ENCODE assay signal across 19 cellular contexts in genomic region chr16:80084163-80084562, GRCh38.
DNase-seq lines count a peak whose midpoint lies in the region; ATAC-seq and TF ChIP-seq lines count a peak whose summit lies in the region.
"Had no signal": no experiment of that assay in that cellular context is flagged by ENCODE, and none has a peak within 500 bp of the region (broad histone marks: within the 10 kb centered on the region; RNA-seq: fewer than 3 reads in every experiment).

No MANE protein-coding gene starts in this region.

- no TSS peak for BruUV-seq in IMR-90 (replicated peaks; lab: Mats Ljungman, UMichigan)

- H3K27ac ChIP-seq in IMR-90 (ENCODE audit: insufficient read depth, low read length): no peak overlapping the region
- H3K27ac ChIP-seq in esophagus (ENCODE audit: low read depth in 2 of 2, low read length in 1 of 2): peak overlapping the region; percentile 14 to 54
- H3K27ac ChIP-seq in left lung: no peak overlapping the region
- H3K27ac ChIP-seq in SJCRH30: no peak overlapping the region
- H3K27ac ChIP-seq: C4-2B, SJSA1, tibial artery had no signal

- TF ChIP-seq CTCF in IMR-90 (conservative IDR thresholded peaks at IDR 0.05; ENCODE audit: low read depth, low read length) (no peak), left lung (IDR thresholded peaks at IDR 0.05) (no peak)

- H4K20me1 ChIP-seq in IMR-90 (ENCODE audit: insufficient read depth, low read length): no peaks in the 10 kb centered on the region

- H3K14ac ChIP-seq in IMR-90 (replicated peaks; ENCODE audit: low read depth, low read length): no peak overlapping the region

- H3K4me1 ChIP-seq in IMR-90 (ENCODE audit: control insufficient read depth, insufficient read depth, low read length): no peaks in the 10 kb centered on the region
- peaks cover 0 to 3% of the 10 kb centered on the region in 2 donors for H3K4me1 ChIP-seq in esophagus (ENCODE audit: control insufficient read depth in 2 of 2, insufficient read depth in 2 of 2, low read length in 1 of 2)
- no peaks in the 10 kb centered on the region for H3K4me1 ChIP-seq in left lung
- H3K4me1 ChIP-seq in SJCRH30: no peaks in the 10 kb centered on the region
- H3K4me1 ChIP-seq: HAP-1, SJSA1, tibial artery had no signal

- CTCF ChIA-PET in IMR-90 (lab: Yijun Ruan, JAX): interaction anchor here (0.6 to 1.1 kb wide), 2 partner anchors 20 to 85 kb away, joined by 3 to 4 read pairs; no protein-coding TSS in a partner anchor

- no peak overlapping the region for H3K56ac ChIP-seq in IMR-90 (ENCODE audit: extremely low read depth, insufficient read depth, low read length)

- H2BK5ac ChIP-seq in IMR-90 (ENCODE audit: low read depth, low read length, poor library complexity, severe bottlenecking): no peak overlapping the region

- no peak overlapping the region for H2AK9ac ChIP-seq in IMR-90 (replicated peaks; ENCODE audit: low read depth, low read length, poor library complexity)

- no peak overlapping the region for H4K8ac ChIP-seq in IMR-90 (ENCODE audit: low read depth in 2 of 2, low read length in 2 of 2)

- no peaks in the 10 kb centered on the region for H3K9me1 ChIP-seq in IMR-90 (ENCODE audit: insufficient read depth, low read length)

- no peak overlapping the region for H4K5ac ChIP-seq in IMR-90 (ENCODE audit: low read depth, low read length)

- H2BK15ac ChIP-seq in IMR-90 (ENCODE audit: low read depth, low read length): no peak overlapping the region

- H3K79me1 ChIP-seq in IMR-90 (ENCODE audit: low read depth in 1 of 2, low read length in 2 of 2): no peaks in the 10 kb centered on the region

- H3K36me3 ChIP-seq in IMR-90 (ENCODE audit: control insufficient read depth, insufficient read depth, low read length) (no peaks in the 10 kb centered on the region), esophagus (ENCODE audit: control insufficient read depth in 2 of 2, insufficient read depth in 2 of 2, low read length in 1 of 2) (no peaks in the 10 kb centered on the region), left lung (no peaks in the 10 kb centered on the region), SJCRH30 (no peaks in the 10 kb centered on the region)
- H3K36me3 ChIP-seq: HAP-1, SJSA1, tibial artery had no signal

- H3K23ac ChIP-seq in IMR-90 (ENCODE audit: low read depth, low read length): no peak overlapping the region

- H2BK20ac ChIP-seq in IMR-90 (ENCODE audit: low read depth, low read length): no peak overlapping the region

- DNase-seq in IMR-90: no peak
- DNase-seq in left lung: no peak
- DNase-seq in sciatic nerve (ENCODE audit: low spot score): no peak
- no peak for DNase-seq in SJCRH30
- DNase-seq in activated CD4-positive, alpha-beta T cell treated with anti-CD3 and anti-CD28 coated beads for 4 hours: no peak
- DNase-seq in islet precursor cell: no peak
- DNase-seq: activated B cell treated with CpG ODN at 0.5 μM for 24 hours; activated CD8-positive, alpha-beta memory T cell treated with anti-CD3 and anti-CD28 coated beads, Interleukin-2, amount 50 U/mL, for 48 hours; activated naive CD8-positive, alpha-beta T cell treated with anti-CD3 and anti-CD28 coated beads for 36 hours; DMS79; GF-D8; glutamatergic neuron; KBM-7; NCI-H69 had no signal

- H3K4me3 ChIP-seq in IMR-90 (ENCODE audit: insufficient read depth, low read depth, low read length): no peak overlapping the region
- H3K4me3 ChIP-seq in esophagus (ENCODE audit: low read depth in 1 of 2, low read length in 2 of 2): no peak overlapping the region
- no peak overlapping the region for H3K4me3 ChIP-seq in left lung
- H3K4me3 ChIP-seq in SJCRH30: no peak overlapping the region
- H3K4me3 ChIP-seq: HAP-1, SJSA1, tibial artery had no signal

- POLR2A ChIA-PET in IMR-90 (lab: Charles Lee; ENCODE audit: unreplicated experiment): no interaction called here

- no peak for TF ChIP-seq RAD21 in IMR-90 (IDR thresholded peaks at IDR 0.05; ENCODE audit: low read length)

- dilution Hi-C loops in IMR-90 (cut with HindIII; ENCODE audit: low sequenced_read_pairs, unreplicated experiment): no loop called here

- H3K18ac ChIP-seq in IMR-90 (ENCODE audit: low read depth, low read length): no peak overlapping the region

- no peaks in the 10 kb centered on the region for H3K27me3 ChIP-seq in IMR-90 (ENCODE audit: control insufficient read depth, insufficient read depth, low read length)
- no peaks in the 10 kb centered on the region for H3K27me3 ChIP-seq in esophagus (ENCODE audit: control insufficient read depth in 1 of 2, insufficient read depth in 2 of 2, low read length in 2 of 2)
- H3K27me3 ChIP-seq in left lung: no peaks in the 10 kb centered on the region
- no peaks in the 10 kb centered on the region for H3K27me3 ChIP-seq in SJCRH30
- H3K27me3 ChIP-seq: SJSA1, tibial artery had no signal

- TF ChIP-seq POLR2A in IMR-90 (IDR thresholded peaks at IDR 0.05; ENCODE audit: low read depth, low read length): no peak

- intact Hi-C loops in IMR-90 (cut with micrococcal nuclease) (loop anchor here (5.0 kb wide), 1 partner anchor 87 kb away; no protein-coding TSS in a partner anchor), left lung (cut with DNase I) (no loop called here), sciatic nerve (cut with DNase I) (no loop called here)

- WGBS in IMR-90 (ENCODE audit: extremely low coverage in 2 of 2, insufficient read length in 1 of 2), 2 experiments: no CpG with 5 or more reads among the region's 3 CpGs
- WGBS in esophagus, 2 donors: 85 to 90% methylated on average over 3 of the region's 3 CpGs

- no peak overlapping the region for H2AK5ac ChIP-seq in IMR-90 (ENCODE audit: low read depth, low read length)

- in situ Hi-C loops in IMR-90 (cut with MboI; ENCODE audit: low sequenced_read_pairs): no loop called here

- H3K4me2 ChIP-seq in IMR-90 (ENCODE audit: low read depth, low read length): no peak overlapping the region

- no peak overlapping the region for H3K9ac ChIP-seq in IMR-90 (ENCODE audit: low read depth, low read length)

- H2AFZ ChIP-seq in IMR-90 (replicated peaks; ENCODE audit: low read length, poor library complexity): no peak overlapping the region

- no peak overlapping the region for H4K91ac ChIP-seq in IMR-90 (ENCODE audit: insufficient read depth, low read depth, low read length)

- no peak overlapping the region for H2BK120ac ChIP-seq in IMR-90 (ENCODE audit: low read depth, low read length)

- ATAC-seq in IMR-90 (ENCODE audit: low read depth) (no peak), left lung (peak; percentile 35), sciatic nerve (peak; percentile 53)

- H3K4ac ChIP-seq in IMR-90 (ENCODE audit: low read depth, low read length): no peak overlapping the region

- H3K9me3 ChIP-seq in IMR-90 (ENCODE audit: control insufficient read depth, insufficient read depth, low read length) (no peaks in the 10 kb centered on the region), esophagus (ENCODE audit: control insufficient read depth in 2 of 2, insufficient read depth in 1 of 2, low read depth in 1 of 2, low read length in 1 of 2) (no peaks in the 10 kb centered on the region), left lung (no peaks in the 10 kb centered on the region), SJCRH30 (replicated peaks) (no peaks in the 10 kb centered on the region)
- H3K9me3 ChIP-seq: HAP-1, SJSA1, tibial artery had no signal

TF ChIP-seq in IMR-90, 13 proteins besides CTCF, POLR2A, EP300 and RAD21:
- TF ChIP-seq FOS (IDR thresholded peaks at IDR 0.05; ENCODE audit: low read depth, low read length): no peak
- TF ChIP-seq CEBPB (IDR thresholded peaks at IDR 0.05; ENCODE audit: low read depth, low read length): peak; percentile 51; the same call in 1 of the 2 replicates

Comparison
In these comparisons a context has a peak if more than half of its experiments do, and no peak if none do; other contexts are left out.
1. H3K27ac ChIP-seq: peak in esophagus (2 of 2); none in IMR-90 (single experiment), left lung (0 of 2) and SJCRH30 (single experiment).